ENCODE assay signal across 19 cellular contexts in the genomic region with DNA sequence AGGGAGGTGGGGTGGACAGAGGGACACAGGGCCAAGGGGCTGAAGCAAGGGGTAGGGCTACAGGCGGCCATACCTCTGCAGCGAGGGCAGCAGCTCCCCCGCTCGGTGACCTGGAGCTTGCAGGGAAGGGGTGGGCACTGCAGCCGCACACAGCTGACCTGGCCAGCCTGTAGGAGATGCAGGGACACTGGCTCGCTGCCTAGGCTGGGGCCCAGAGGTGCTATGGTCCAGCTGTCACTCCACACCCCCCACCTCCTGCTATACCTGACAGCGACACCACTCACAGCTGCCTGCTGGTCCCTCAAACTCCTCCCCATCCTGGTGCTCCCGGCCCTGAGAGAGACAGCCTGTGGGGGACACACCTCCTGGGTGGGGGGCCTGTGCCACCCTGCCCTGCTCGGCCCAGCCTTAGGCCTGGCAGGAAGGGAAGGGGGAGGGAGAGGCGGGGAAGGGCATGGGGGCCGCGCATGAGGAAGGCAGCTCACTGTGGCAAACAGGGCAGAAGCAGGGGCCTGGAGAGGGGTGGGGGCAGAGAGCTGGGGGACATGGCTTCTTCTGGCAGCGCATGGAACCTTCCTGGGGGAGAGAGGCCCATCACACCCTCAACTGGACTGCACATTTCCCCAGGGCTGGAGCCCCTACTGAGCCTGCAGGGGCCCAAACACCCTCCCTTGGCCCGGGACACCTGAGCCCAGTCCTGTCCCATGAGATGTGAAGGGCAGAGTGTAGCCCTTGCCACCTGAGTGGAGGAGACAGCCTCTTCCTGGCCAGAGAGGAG. TPM values are rescaled to one million over a fixed set of nuclear protein-coding genes. Genes with fewer than 3 reads are reported as not detected.
"Had no signal": no experiment of that assay in that cellular context is flagged by ENCODE, and none has a peak within 500 bp of the region (broad histone marks: within the 10 kb centered on the region; RNA-seq: fewer than 3 reads in every experiment).

No MANE protein-coding gene starts in this region.

- H3K27me3 ChIP-seq: testis had no signal

- DNase-seq: activated B cell treated with CpG ODN at 0.5 μM for 24 hours; activated CD4-positive, alpha-beta T cell treated with anti-CD3 and anti-CD28 coated beads, Interleukin-2, amount 10 ng/mL, durations not matched to agents 7 days and 5 days; cerebellar nuclear complex; effector memory CD8-positive, alpha-beta T cell; heart right ventricle; left lung; mesendoderm; stimulated activated CD4-positive, alpha-beta T cell treated with anti-CD3 and anti-CD28 coated beads, Interleukin-12 subunit alpha, Interleukin-12 subunit beta, amount 100 ng/mL, for 4 hours; stimulated activated CD4-positive, alpha-beta T cell treated with anti-CD3 and anti-CD28 coated beads, Interleukin-2, amount 100 ng/mL, for 24 hours; stomach; SW 1271; testis had no signal

- H3K4me3 ChIP-seq: gastroesophageal sphincter, heart right ventricle, left lung, stomach, testis, upper lobe of left lung had no signal

- H3K4me1 ChIP-seq: testis had no signal

- H3K9me3 ChIP-seq: gastroesophageal sphincter, heart right ventricle, left lung, stomach, testis, upper lobe of left lung had no signal

- H3K27ac Mint-ChIP-seq: activated B cell treated with CpG ODN at 0.5 μM for 24 hours; activated CD4-positive, alpha-beta T cell treated with anti-CD3 and anti-CD28 coated beads, Interleukin-2, amount 10 ng/mL, durations not matched to agents 7 days and 5 days; activated T-helper 1 cell treated with anti-CD3 and anti-CD28 coated beads, Interleukin-12 subunit alpha, Interleukin-12 subunit beta, Interleukin-2, Interleukin-4 antibody, amounts not matched to agents 30 ng/mL and 10 ng/mL and 1 ng/mL, durations not matched to agents 14 hours and 24 hours and 36 hours; dendritic cell treated with granulocyte-macrophage colony-stimulating factor and Interleukin-4, amounts not matched to agents 40 ng/mL and 50 ng/mL, for 4 days; effector memory CD8-positive, alpha-beta T cell; nephron had no signal

- H3K36me3 ChIP-seq: gastroesophageal sphincter, heart right ventricle, left lung, stomach, upper lobe of left lung had no signal

- H3K27ac ChIP-seq: epithelial cell of prostate, gastroesophageal sphincter, heart right ventricle, left lung, stomach, testis, upper lobe of left lung had no signal

- ATAC-seq: effector memory CD8-positive, alpha-beta T cell; gastroesophageal sphincter; heart right ventricle; left lung had no signal

- H3K4me3 Mint-ChIP-seq: activated B cell treated with CpG ODN at 0.5 μM for 24 hours; activated CD4-positive, alpha-beta T cell treated with anti-CD3 and anti-CD28 coated beads, Interleukin-2, amount 10 ng/mL, durations not matched to agents 7 days and 5 days; activated T-helper 1 cell treated with anti-CD3 and anti-CD28 coated beads, Interleukin-12 subunit alpha, Interleukin-12 subunit beta, Interleukin-2, Interleukin-4 antibody, amounts not matched to agents 30 ng/mL and 10 ng/mL and 1 ng/mL, durations not matched to agents 14 hours and 24 hours and 36 hours; dendritic cell treated with granulocyte-macrophage colony-stimulating factor and Interleukin-4, amounts not matched to agents 40 ng/mL and 50 ng/mL, for 4 days; effector memory CD8-positive, alpha-beta T cell; nephron had no signal

- H3K9me3 Mint-ChIP-seq: activated B cell treated with CpG ODN at 0.5 μM for 24 hours; activated CD4-positive, alpha-beta T cell treated with anti-CD3 and anti-CD28 coated beads, Interleukin-2, amount 10 ng/mL, durations not matched to agents 7 days and 5 days; activated T-helper 1 cell treated with anti-CD3 and anti-CD28 coated beads, Interleukin-12 subunit alpha, Interleukin-12 subunit beta, Interleukin-2, Interleukin-4 antibody, amounts not matched to agents 30 ng/mL and 10 ng/mL and 1 ng/mL, durations not matched to agents 14 hours and 24 hours and 36 hours; dendritic cell treated with granulocyte-macrophage colony-stimulating factor and Interleukin-4, amounts not matched to agents 40 ng/mL and 50 ng/mL, for 4 days; effector memory CD8-positive, alpha-beta T cell; nephron had no signal

RNA-seq across cellular contexts. Expression of a gene that starts 23.9 kb away (rescaled TPM):
- total RNA-seq: activated T-helper 1 cell treated with anti-CD3 and anti-CD28 coated beads, Interleukin-12 subunit alpha, Interleukin-12 subunit beta, Interleukin-2, Interleukin-4 antibody, amounts not matched to agents 30 ng/mL and 10 ng/mL and 1 ng/mL, durations not matched to agents 14 hours and 24 hours and 36 hours had no signal

RNA-seq across cellular contexts. Expression of a gene that starts 56.4 kb away (rescaled TPM):
- total RNA-seq: activated B cell treated with CpG ODN at 0.5 μM for 24 hours; activated CD4-positive, alpha-beta T cell treated with anti-CD3 and anti-CD28 coated beads, Interleukin-2, amount 10 ng/mL, durations not matched to agents 7 days and 5 days; T-helper 2 cell treated with Interferon-gamma antibody and Interleukin-4, amounts not matched to agents 100 ng/mL and 5 ng/mL, for 36 hours had no signal
